ENCODE assay signal across 26 cellular contexts in the genomic region with DNA sequence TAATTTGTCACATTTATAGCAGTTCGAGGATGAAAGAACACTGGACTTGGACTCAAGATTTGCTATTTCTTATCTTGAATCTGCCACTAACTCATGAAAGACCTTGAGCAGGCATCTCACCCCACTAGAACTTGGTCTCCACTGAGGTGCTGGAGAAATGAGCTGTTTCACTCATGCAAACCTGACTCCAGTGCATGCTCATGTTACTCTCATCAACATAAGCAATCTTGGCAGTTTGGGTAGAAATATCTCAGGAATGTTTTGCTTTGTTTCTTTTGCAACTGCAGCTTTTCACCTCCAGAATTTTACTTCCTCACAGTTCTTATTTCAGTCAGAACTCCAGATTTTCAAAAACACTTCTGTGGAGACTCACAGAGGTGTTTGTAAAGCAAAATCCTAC. TPM values are rescaled to one million over a fixed set of nuclear protein-coding genes. Genes with fewer than 3 reads are reported as not detected.
DNase-seq lines count a peak whose midpoint lies in the region; ATAC-seq and TF ChIP-seq lines count a peak whose summit lies in the region.
"Had no signal": no experiment of that assay in that cellular context is flagged by ENCODE, and none has a peak within 500 bp of the region (broad histone marks: within the 10 kb centered on the region; RNA-seq: fewer than 3 reads in every experiment).

No MANE protein-coding gene starts in this region.

- no peak overlapping the region for H2BK15ac ChIP-seq in mesendoderm (replicated peaks; ENCODE audit: low read depth)

- H3K9ac ChIP-seq in SK-N-MC (ENCODE audit: insufficient read length), result no peak overlapping the region
- no peak overlapping the region for H3K9ac ChIP-seq in endodermal cell (ENCODE audit: extremely low read depth, low read length, poor library complexity, severe bottlenecking)
- no peak overlapping the region for H3K9ac ChIP-seq in mesendoderm (ENCODE audit: low read length)

- peak; percentile 76 for DNase-seq in EH (ENCODE audit: low read depth)
- no peak for DNase-seq in SK-N-MC (ENCODE audit: low read depth, low spot score)
- DNase-seq in endodermal cell, result no peak
- peak; percentile 73 for DNase-seq in mesendoderm
- no peak for DNase-seq in foreskin keratinocyte
- DNase-seq in activated naive CD4-positive, alpha-beta T cell (lab: John Stamatoyannopoulos, UW), result no peak
- no peak for DNase-seq in mucosa of gallbladder (ENCODE audit: low spot score)
- DNase-seq: activated CD4-positive, alpha-beta T cell treated with anti-CD3 and anti-CD28 coated beads for 4 hours; activated naive CD8-positive, alpha-beta T cell treated with anti-CD3 and anti-CD28 coated beads for 36 hours; head of caudate nucleus; left ventricle myocardium superior; mucosa of descending colon; MV-4-11; NCI-H1930; NCI-H2227 treated with DMSO at 0.1 percent for 48 hours; NCI-H82; psoas muscle; SHP77; stimulated activated CD4-positive, alpha-beta T cell treated with anti-CD3 and anti-CD28 coated beads, Interleukin-4, amount 100 ng/mL, for 24 hours; stimulated activated naive CD8-positive, alpha-beta T cell treated with anti-CD3 and anti-CD28 coated beads, Interleukin-15, amount 100 ng/mL, for 72 hours; T-helper 1 cell had no signal

- H3K36me3 ChIP-seq in SK-N-MC (ENCODE audit: insufficient read depth, low read length), result no peaks in the 10 kb centered on the region
- no peaks in the 10 kb centered on the region for H3K36me3 ChIP-seq in endodermal cell (ENCODE audit: control insufficient read depth, insufficient read depth, low read length)
- H3K36me3 ChIP-seq in mesendoderm (ENCODE audit: control insufficient read depth, insufficient read depth, low read length), result no peaks in the 10 kb centered on the region
- H3K36me3 ChIP-seq: tibial nerve had no signal

- WGBS in endodermal cell (ENCODE audit: insufficient coverage in 1 of 2, insufficient read length in 1 of 2), 2 experiments, result 85 to 100% methylated on average over 1 of the region's 1 CpG
- no CpG with 5 or more reads among the region's 1 CpG for WGBS in mesendoderm (ENCODE audit: extremely low coverage, insufficient coverage, low lambda C conversion rate)

- H2AK5ac ChIP-seq in mesendoderm (ENCODE audit: low read length), result no peak overlapping the region

- no peak for ATAC-seq in HG02938 (IDR thresholded peaks at IDR 0.05; ENCODE audit: unreplicated experiment)
- no peak for ATAC-seq in foreskin keratinocyte
- ATAC-seq: activated T-helper 17 cell treated with anti-CD3 and anti-CD28 coated beads, Interleukin-2, amount 50 U/mL, for 72 hours; left ventricle myocardium superior; mucosa of descending colon; psoas muscle; stimulated activated naive CD8-positive, alpha-beta T cell treated with anti-CD3 and anti-CD28 coated beads, Interleukin-15, amount 100 ng/mL, for 72 hours had no signal

- H3K4me2 ChIP-seq in mesendoderm (ENCODE audit: low read length), result no peak overlapping the region
- H3K4me2 ChIP-seq: smooth muscle cell had no signal

- no peaks in the 10 kb centered on the region for H3K27me3 Mint-ChIP-seq in endodermal cell (ENCODE audit: insufficient read depth)
- H3K27me3 Mint-ChIP-seq: activated naive CD8-positive, alpha-beta T cell treated with anti-CD3 and anti-CD28 coated beads for 36 hours had no signal

- H3K56ac ChIP-seq in mesendoderm (ENCODE audit: low read length), result no peak overlapping the region

- TF ChIP-seq CTCF in endodermal cell (conservative IDR thresholded peaks at IDR 0.05), result no peak
- TF ChIP-seq CTCF in foreskin keratinocyte (conservative IDR thresholded peaks at IDR 0.05), result no peak

- H4K5ac ChIP-seq in mesendoderm (ENCODE audit: low read length), result no peak overlapping the region

- H3K79me2 ChIP-seq in mesendoderm (ENCODE audit: control insufficient read depth, insufficient read depth, low read length), result no peaks in the 10 kb centered on the region

- H2BK120ac ChIP-seq in mesendoderm (ENCODE audit: low read depth, low read length), result no peak overlapping the region

- H3K4me3 ChIP-seq in SK-N-MC (peak overlapping the region; percentile 3; the same call in 1 of the 2 replicates), endodermal cell (ENCODE audit: low read length) (peak overlapping the region; percentile 28), mesendoderm (ENCODE audit: low read length) (no peak overlapping the region)
- H3K4me3 ChIP-seq: mucosa of descending colon, psoas muscle, smooth muscle cell, tibial nerve had no signal

- H3K36me3 Mint-ChIP-seq in endodermal cell (ENCODE audit: low read depth), result peaks cover 10% of the 10 kb centered on the region
- H3K36me3 Mint-ChIP-seq: activated naive CD8-positive, alpha-beta T cell treated with anti-CD3 and anti-CD28 coated beads for 36 hours had no signal

- no peak overlapping the region for H3K18ac ChIP-seq in mesendoderm (ENCODE audit: low read length)

- no peaks in the 10 kb centered on the region for H3K79me1 ChIP-seq in mesendoderm (ENCODE audit: low read length)

- H3K23ac ChIP-seq in mesendoderm (ENCODE audit: low read length), result no peak overlapping the region

- H3K4me1 Mint-ChIP-seq in endodermal cell, result peaks cover 20% of the 10 kb centered on the region
- H3K4me1 Mint-ChIP-seq: activated naive CD8-positive, alpha-beta T cell treated with anti-CD3 and anti-CD28 coated beads for 36 hours; activated T-helper 17 cell treated with anti-CD3 and anti-CD28 coated beads, Interleukin-2, amount 50 U/mL, for 72 hours; stimulated activated naive CD8-positive, alpha-beta T cell treated with anti-CD3 and anti-CD28 coated beads, Interleukin-15, amount 100 ng/mL, for 72 hours had no signal

- H3K27me3 ChIP-seq in endodermal cell (ENCODE audit: control insufficient read depth, insufficient read depth, low read length, poor library complexity, severe bottlenecking), result no peaks in the 10 kb centered on the region
- no peaks in the 10 kb centered on the region for H3K27me3 ChIP-seq in mesendoderm (ENCODE audit: insufficient read depth, low read length, poor library complexity)
- H3K27me3 ChIP-seq in foreskin keratinocyte, result peaks cover 8% of the 10 kb centered on the region
- H3K27me3 ChIP-seq: tibial nerve had no signal

- no peak overlapping the region for H3K4me3 Mint-ChIP-seq in endodermal cell
- H3K4me3 Mint-ChIP-seq: activated naive CD8-positive, alpha-beta T cell treated with anti-CD3 and anti-CD28 coated beads for 36 hours; activated T-helper 17 cell treated with anti-CD3 and anti-CD28 coated beads, Interleukin-2, amount 50 U/mL, for 72 hours; stimulated activated naive CD8-positive, alpha-beta T cell treated with anti-CD3 and anti-CD28 coated beads, Interleukin-15, amount 100 ng/mL, for 72 hours had no signal

- peaks cover 4% of the 10 kb centered on the region for H3K4me1 ChIP-seq in endodermal cell (ENCODE audit: control insufficient read depth, insufficient read depth, low read length)
- H3K4me1 ChIP-seq in mesendoderm (ENCODE audit: control insufficient read depth, low read depth, low read length), result peaks cover 5% of the 10 kb centered on the region
- H3K4me1 ChIP-seq in foreskin keratinocyte, result no peaks in the 10 kb centered on the region
- H3K4me1 ChIP-seq: psoas muscle had no signal

- H2BK5ac ChIP-seq in mesendoderm (ENCODE audit: low read length), result no peak overlapping the region

- H3K4ac ChIP-seq in mesendoderm (ENCODE audit: low read depth, low read length), result no peak overlapping the region

- H3K27ac ChIP-seq in SK-N-MC, result peak overlapping the region; percentile 54; the same call in 1 of the 2 replicates
- no peak overlapping the region for H3K27ac ChIP-seq in endodermal cell (ENCODE audit: low read depth, low read length)
- peak overlapping the region; percentile 62 for H3K27ac ChIP-seq in mesendoderm (ENCODE audit: low read depth, low read length)
- H3K27ac ChIP-seq in foreskin keratinocyte, result no peak overlapping the region
- H3K27ac ChIP-seq: psoas muscle had no signal

- no peak overlapping the region for H3K27ac Mint-ChIP-seq in endodermal cell
- H3K27ac Mint-ChIP-seq: activated naive CD8-positive, alpha-beta T cell treated with anti-CD3 and anti-CD28 coated beads for 36 hours; activated T-helper 17 cell treated with anti-CD3 and anti-CD28 coated beads, Interleukin-2, amount 50 U/mL, for 72 hours; stimulated activated naive CD8-positive, alpha-beta T cell treated with anti-CD3 and anti-CD28 coated beads, Interleukin-15, amount 100 ng/mL, for 72 hours had no signal

- H3K9me3 ChIP-seq in SK-N-MC (ENCODE audit: low read depth, low read length) (no peaks in the 10 kb centered on the region), endodermal cell (ENCODE audit: control insufficient read depth, low read length) (peaks cover 32% of the 10 kb centered on the region)
- H3K9me3 ChIP-seq: mucosa of descending colon, psoas muscle, tibial nerve had no signal

- H3K9me3 Mint-ChIP-seq in endodermal cell, result peaks cover 32% of the 10 kb centered on the region
- H3K9me3 Mint-ChIP-seq: activated naive CD8-positive, alpha-beta T cell treated with anti-CD3 and anti-CD28 coated beads for 36 hours; activated T-helper 17 cell treated with anti-CD3 and anti-CD28 coated beads, Interleukin-2, amount 50 U/mL, for 72 hours had no signal

- H4K8ac ChIP-seq in mesendoderm (ENCODE audit: low read depth, low read length), result no peak overlapping the region

RNA-seq across cellular contexts. Expression of gene DAB1, which starts 46.2 kb away (rescaled TPM):
- total RNA-seq in endodermal cell (10 to 100 TPM; 32.0 to 36.2 TPM), foreskin keratinocyte (not detected in 2 replicates), mucosa of gallbladder (5.0 TPM)
- 10.8 TPM for polyA plus RNA-seq in endodermal cell (2013, experiment 1 of 2)
- polyA plus RNA-seq in endodermal cell (2013, experiment 2 of 2), result 11.5 TPM
- 41.9 TPM for polyA plus RNA-seq in mesendoderm (2013, experiment 1 of 2)
- 42.2 TPM for polyA plus RNA-seq in mesendoderm (2013, experiment 2 of 2)
- not detected in 2 replicates for polyA plus RNA-seq in foreskin keratinocyte
- total RNA-seq: activated naive CD8-positive, alpha-beta T cell treated with anti-CD3 and anti-CD28 coated beads for 36 hours; epithelial cell of proximal tubule had no signal

Comparison
In these comparisons a context has a peak if more than half of its experiments do, and no peak if none do; other contexts are left out.
1. DNase-seq: peak in EH (single experiment) and mesendoderm (single experiment); none in SK-N-MC (single experiment), endodermal cell (single experiment), foreskin keratinocyte (0 of 2), activated naive CD4-positive, alpha-beta T cell (0 of 4) and mucosa of gallbladder (single experiment).
2. H3K27ac ChIP-seq: peak in SK-N-MC (single experiment) and mesendoderm (single experiment); none in endodermal cell (single experiment) and foreskin keratinocyte (single experiment).